ENCODE assay signal across 1 cellular context in the genomic region with DNA sequence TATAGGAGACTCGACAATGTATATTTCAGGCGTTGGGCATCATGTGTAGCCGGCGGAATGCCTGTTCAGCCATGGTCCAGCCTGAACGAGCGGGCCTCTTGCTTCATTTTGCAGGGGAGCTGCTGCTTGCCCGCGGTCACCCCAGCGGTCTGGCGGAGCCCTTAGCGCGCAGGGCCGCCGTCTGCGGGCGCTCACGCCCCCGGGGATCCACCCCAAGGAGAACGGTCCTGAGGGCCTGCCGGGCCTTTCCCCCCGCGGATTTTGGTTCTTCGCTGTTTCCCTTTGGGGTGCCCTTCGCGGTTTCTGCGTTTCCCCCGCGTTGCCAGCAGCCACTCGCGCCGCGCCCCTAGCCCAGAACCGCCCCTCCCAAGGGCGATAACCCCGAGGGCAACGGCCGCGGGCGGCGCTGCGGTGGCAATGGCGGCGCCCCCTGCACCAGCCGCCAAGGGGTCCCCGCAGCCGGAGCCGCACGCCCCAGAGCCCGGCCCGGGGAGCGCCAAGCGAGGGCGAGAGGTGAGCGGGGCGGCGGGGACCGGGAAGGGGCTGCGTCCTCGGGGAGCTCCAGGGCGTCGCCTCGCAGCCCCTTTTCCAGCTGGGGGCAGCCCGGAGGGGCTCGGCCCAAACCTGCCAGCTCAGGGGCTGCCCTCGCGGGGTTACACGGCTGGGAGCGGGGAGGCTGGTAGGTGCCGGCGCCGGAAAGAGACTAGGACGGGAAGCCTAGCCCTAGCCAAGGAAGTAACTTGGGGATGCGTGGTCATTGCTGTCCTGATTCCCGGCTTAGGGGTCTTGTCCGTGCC.
A peak's percentile ranks its signal among the peaks of the same experiment; 100 is the strongest.
TF ChIP-seq lines count a peak whose summit lies in the region.

Gene MFSD2B (plus strand): TSS at position 406 of the 797 bp plus-strand sequence. CDS start 12 bp downstream, at position 418.

TF ChIP-seq in K562, 482 proteins besides CTCF, POLR2A, EP300 and RAD21 (continued from another document and continues in another):
- peak; percentile 42 for TF ChIP-seq RBM22 (IDR thresholded peaks at IDR 0.05; ENCODE audit: low read depth, low read length, poor library complexity, severe bottlenecking)
- no peak for TF ChIP-seq SUPT5H (IDR thresholded peaks at IDR 0.05)
- TF ChIP-seq ZNF584 (CRISPR knock-in tag; IDR thresholded peaks at IDR 0.05; ENCODE audit: low read depth), result 0 out of 2 replicates have a peak, but pooled peaks have one; percentile 4
- TF ChIP-seq ZNF384 (IDR thresholded peaks at IDR 0.05; ENCODE audit: low read depth, low read length), result no peak
- TF ChIP-seq, protein P1, sequence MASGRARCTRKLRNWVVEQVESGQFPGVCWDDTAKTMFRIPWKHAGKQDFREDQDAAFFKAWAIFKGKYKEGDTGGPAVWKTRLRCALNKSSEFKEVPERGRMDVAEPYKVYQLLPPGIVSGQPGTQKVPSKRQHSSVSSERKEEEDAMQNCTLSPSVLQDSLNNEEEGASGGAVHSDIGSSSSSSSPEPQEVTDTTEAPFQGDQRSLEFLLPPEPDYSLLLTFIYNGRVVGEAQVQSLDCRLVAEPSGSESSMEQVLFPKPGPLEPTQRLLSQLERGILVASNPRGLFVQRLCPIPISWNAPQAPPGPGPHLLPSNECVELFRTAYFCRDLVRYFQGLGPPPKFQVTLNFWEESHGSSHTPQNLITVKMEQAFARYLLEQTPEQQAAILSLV (tag; IDR thresholded peaks at IDR 0.05), result no peak
- TF ChIP-seq HMG20A (CRISPR knock-in tag; conservative IDR thresholded peaks at IDR 0.05), result no peak
- TF ChIP-seq HMG20B (CRISPR knock-in tag; IDR thresholded peaks at IDR 0.05), result no peak
- TF ChIP-seq ZNF354B (CRISPR knock-in tag; IDR thresholded peaks at IDR 0.05), result no peak
- TF ChIP-seq ZEB2 (IDR thresholded peaks at IDR 0.05), result no peak
- TF ChIP-seq TAF1 (IDR thresholded peaks at IDR 0.05; ENCODE audit: control insufficient read depth, extremely low read depth, insufficient read depth, low read length, severe bottlenecking), result peak; percentile 59
- TF ChIP-seq, protein P2, sequence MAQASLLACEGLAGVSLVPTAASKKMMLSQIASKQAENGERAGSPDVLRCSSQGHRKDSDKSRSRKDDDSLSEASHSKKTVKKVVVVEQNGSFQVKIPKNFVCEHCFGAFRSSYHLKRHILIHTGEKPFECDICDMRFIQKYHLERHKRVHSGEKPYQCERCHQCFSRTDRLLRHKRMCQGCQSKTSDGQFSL (CRISPR knock-in tag; IDR thresholded peaks at IDR 0.05), result peak; percentile 56; the same call in 1 of the 2 replicates
- TF ChIP-seq, protein P2 (tag; IDR thresholded peaks at IDR 0.05), result no peak
- no peak for TF ChIP-seq ZNF764 (CRISPR knock-in tag; IDR thresholded peaks at IDR 0.05; ENCODE audit: low read depth)
- TF ChIP-seq, protein P3, sequence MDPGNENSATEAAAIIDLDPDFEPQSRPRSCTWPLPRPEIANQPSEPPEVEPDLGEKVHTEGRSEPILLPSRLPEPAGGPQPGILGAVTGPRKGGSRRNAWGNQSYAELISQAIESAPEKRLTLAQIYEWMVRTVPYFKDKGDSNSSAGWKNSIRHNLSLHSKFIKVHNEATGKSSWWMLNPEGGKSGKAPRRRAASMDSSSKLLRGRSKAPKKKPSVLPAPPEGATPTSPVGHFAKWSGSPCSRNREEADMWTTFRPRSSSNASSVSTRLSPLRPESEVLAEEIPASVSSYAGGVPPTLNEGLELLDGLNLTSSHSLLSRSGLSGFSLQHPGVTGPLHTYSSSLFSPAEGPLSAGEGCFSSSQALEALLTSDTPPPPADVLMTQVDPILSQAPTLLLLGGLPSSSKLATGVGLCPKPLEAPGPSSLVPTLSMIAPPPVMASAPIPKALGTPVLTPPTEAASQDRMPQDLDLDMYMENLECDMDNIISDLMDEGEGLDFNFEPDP (CRISPR knock-in tag; IDR thresholded peaks at IDR 0.05), result 0 out of 2 replicates have a peak, but pooled peaks have one; percentile 29
- TF ChIP-seq, protein P4, sequence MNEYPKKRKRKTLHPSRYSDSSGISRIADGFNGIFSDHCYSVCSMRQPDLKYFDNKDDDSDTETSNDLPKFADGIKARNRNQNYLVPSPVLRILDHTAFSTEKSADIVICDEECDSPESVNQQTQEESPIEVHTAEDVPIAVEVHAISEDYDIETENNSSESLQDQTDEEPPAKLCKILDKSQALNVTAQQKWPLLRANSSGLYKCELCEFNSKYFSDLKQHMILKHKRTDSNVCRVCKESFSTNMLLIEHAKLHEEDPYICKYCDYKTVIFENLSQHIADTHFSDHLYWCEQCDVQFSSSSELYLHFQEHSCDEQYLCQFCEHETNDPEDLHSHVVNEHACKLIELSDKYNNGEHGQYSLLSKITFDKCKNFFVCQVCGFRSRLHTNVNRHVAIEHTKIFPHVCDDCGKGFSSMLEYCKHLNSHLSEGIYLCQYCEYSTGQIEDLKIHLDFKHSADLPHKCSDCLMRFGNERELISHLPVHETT (CRISPR knock-in tag; conservative IDR thresholded peaks at IDR 0.05 in 1 of 2, IDR thresholded peaks at IDR 0.05 in 1 of 2), result 0 out of 4 replicates have a peak, but pooled peaks of 1 of the 2 experiments have one; percentile 34
- 0 out of 4 replicates have a peak, but pooled peaks of 1 of the 2 experiments have one; percentile 42 for TF ChIP-seq TEAD1 (CRISPR knock-in tag; IDR thresholded peaks at IDR 0.05)
- TF ChIP-seq SAFB (IDR thresholded peaks at IDR 0.05; ENCODE audit: borderline replicate concordance, low read depth, low read length), result no peak
- peak; percentile 67; the same call in 1 of the 2 replicates for TF ChIP-seq PHF8 (IDR thresholded peaks at IDR 0.05; ENCODE audit: borderline replicate concordance, low read length)
- no peak for TF ChIP-seq ZNF57 (CRISPR knock-in tag; IDR thresholded peaks at IDR 0.05)
- 0 out of 2 replicates have a peak, but pooled peaks have one; percentile 9 for TF ChIP-seq ZNF311 (CRISPR knock-in tag; IDR thresholded peaks at IDR 0.05)
- TF ChIP-seq ESRRA (IDR thresholded peaks at IDR 0.05; ENCODE audit: borderline replicate concordance, low read depth), result peak; percentile 23; the same call in 1 of the 2 replicates
- peak; percentile 90 for TF ChIP-seq ZBTB1 (CRISPR knock-in tag; IDR thresholded peaks at IDR 0.05; ENCODE audit: borderline replicate concordance, low read depth)
- TF ChIP-seq, protein P5, sequence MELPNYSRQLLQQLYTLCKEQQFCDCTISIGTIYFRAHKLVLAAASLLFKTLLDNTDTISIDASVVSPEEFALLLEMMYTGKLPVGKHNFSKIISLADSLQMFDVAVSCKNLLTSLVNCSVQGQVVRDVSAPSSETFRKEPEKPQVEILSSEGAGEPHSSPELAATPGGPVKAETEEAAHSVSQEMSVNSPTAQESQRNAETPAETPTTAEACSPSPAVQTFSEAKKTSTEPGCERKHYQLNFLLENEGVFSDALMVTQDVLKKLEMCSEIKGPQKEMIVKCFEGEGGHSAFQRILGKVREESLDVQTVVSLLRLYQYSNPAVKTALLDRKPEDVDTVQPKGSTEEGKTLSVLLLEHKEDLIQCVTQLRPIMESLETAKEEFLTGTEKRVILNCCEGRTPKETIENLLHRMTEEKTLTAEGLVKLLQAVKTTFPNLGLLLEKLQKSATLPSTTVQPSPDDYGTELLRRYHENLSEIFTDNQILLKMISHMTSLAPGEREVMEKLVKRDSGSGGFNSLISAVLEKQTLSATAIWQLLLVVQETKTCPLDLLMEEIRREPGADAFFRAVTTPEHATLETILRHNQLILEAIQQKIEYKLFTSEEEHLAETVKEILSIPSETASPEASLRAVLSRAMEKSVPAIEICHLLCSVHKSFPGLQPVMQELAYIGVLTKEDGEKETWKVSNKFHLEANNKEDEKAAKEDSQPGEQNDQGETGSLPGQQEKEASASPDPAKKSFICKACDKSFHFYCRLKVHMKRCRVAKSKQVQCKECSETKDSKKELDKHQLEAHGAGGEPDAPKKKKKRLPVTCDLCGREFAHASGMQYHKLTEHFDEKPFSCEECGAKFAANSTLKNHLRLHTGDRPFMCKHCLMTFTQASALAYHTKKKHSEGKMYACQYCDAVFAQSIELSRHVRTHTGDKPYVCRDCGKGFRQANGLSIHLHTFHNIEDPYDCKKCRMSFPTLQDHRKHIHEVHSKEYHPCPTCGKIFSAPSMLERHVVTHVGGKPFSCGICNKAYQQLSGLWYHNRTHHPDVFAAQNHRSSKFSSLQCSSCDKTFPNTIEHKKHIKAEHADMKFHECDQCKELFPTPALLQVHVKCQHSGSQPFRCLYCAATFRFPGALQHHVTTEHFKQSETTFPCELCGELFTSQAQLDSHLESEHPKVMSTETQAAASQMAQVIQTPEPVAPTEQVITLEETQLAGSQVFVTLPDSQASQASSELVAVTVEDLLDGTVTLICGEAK (IDR thresholded peaks at IDR 0.05), result no peak
- TF ChIP-seq, protein P5 (CRISPR knock-in tag; IDR thresholded peaks at IDR 0.05), result no peak
- TF ChIP-seq ZC3H11A (IDR thresholded peaks at IDR 0.05; ENCODE audit: low read depth, low read length), result no peak
- no peak for TF ChIP-seq NFE2L1 (tag; IDR thresholded peaks at IDR 0.05; ENCODE audit: borderline replicate concordance, low read depth)
- no peak for TF ChIP-seq ZNF696 (CRISPR knock-in tag; conservative IDR thresholded peaks at IDR 0.05)
- no peak for TF ChIP-seq TEAD4 (IDR thresholded peaks at IDR 0.05; ENCODE audit: low read length)
- TF ChIP-seq TEAD4 (CRISPR knock-in tag; IDR thresholded peaks at IDR 0.05; ENCODE audit: borderline replicate concordance), result no peak
- TF ChIP-seq MTA3 (IDR thresholded peaks at IDR 0.05; ENCODE audit: borderline replicate concordance), result 0 out of 2 replicates have a peak, but pooled peaks have one; percentile 8
- TF ChIP-seq ZNF507 (tag; conservative IDR thresholded peaks at IDR 0.05), result no peak
- TF ChIP-seq MAZ (CRISPR knock-in tag; conservative IDR thresholded peaks at IDR 0.05 in 1 of 2, IDR thresholded peaks at IDR 0.05 in 1 of 2), result peak; percentile 25 to 85
- peak; percentile 41 for TF ChIP-seq EGR1 (conservative IDR thresholded peaks at IDR 0.05)
- 0 out of 4 replicates have a peak, but pooled peaks of 1 of the 2 experiments have one; percentile 16 for TF ChIP-seq MNT (conservative IDR thresholded peaks at IDR 0.05)
- peak; percentile 46 to 74; a peak in 3 of 4 replicates for TF ChIP-seq NONO (IDR thresholded peaks at IDR 0.05; ENCODE audit: low read depth in 2 of 2, low read length in 1 of 2)
- peak; percentile 59 for TF ChIP-seq FUS (optimal IDR thresholded peaks at IDR 0.05; ENCODE audit: low read depth, low read length)
- TF ChIP-seq YY1 (IDR thresholded peaks at IDR 0.05; ENCODE audit: borderline replicate concordance in 1 of 3, control insufficient read depth in 1 of 3, extremely low read depth in 1 of 3, insufficient read depth in 3 of 3, insufficient read length in 1 of 3, insufficient replicate concordance in 2 of 3, low read depth in 1 of 3, low read length in 2 of 3), result peak; percentile 63 to 90 (median 77)
